Comparison of ENCODE assay signal across 8 cellular contexts in genomic region chr6:32844839-32845372, GRCh38. TPM values are rescaled to one million over a fixed set of nuclear protein-coding genes. Genes with fewer than 3 reads are reported as not detected.
DNase-seq lines count a peak whose midpoint lies in the region; ATAC-seq and TF ChIP-seq lines count a peak whose summit lies in the region.

No MANE protein-coding gene starts in this region.

- H3K27me3 ChIP-seq in cardiac muscle cell: peaks cover 96% of the 10 kb centered on the region
- no peaks in the 10 kb centered on the region for H3K27me3 ChIP-seq in lower lobe of right lung (ENCODE audit: low read depth)
- H3K27me3 ChIP-seq in upper lobe of left lung: no peaks in the 10 kb centered on the region

- peak in 1 of 4 donors; percentile 73 for TF ChIP-seq POLR2A in upper lobe of left lung (IDR thresholded peaks at IDR 0.05)

- TF ChIP-seq CTCF in cardiac muscle cell (IDR thresholded peaks at IDR 0.05; ENCODE audit: low read depth, low read length) (no peak), lower lobe of right lung (IDR thresholded peaks at IDR 0.05) (no peak), upper lobe of left lung (IDR thresholded peaks at IDR 0.05) (peak in 1 of 6 experiments; percentile 27)

- H3K27ac ChIP-seq in cardiac muscle cell: no peak overlapping the region
- peak overlapping the region; percentile 78 for H3K27ac ChIP-seq in angular gyrus (ENCODE audit: low read depth, low read length)
- H3K27ac ChIP-seq in lower lobe of right lung: peak overlapping the region; percentile 91
- H3K27ac ChIP-seq in upper lobe of left lung: peak overlapping the region; percentile 94 to 99 (median 96)

- intact Hi-C loops in Right ventricle myocardium inferior (cut with DNase I): no loop called here
- intact Hi-C loops in lower lobe of right lung (cut with DNase I): no loop called here

- WGBS in upper lobe of left lung, 2 donors: 13 to 48% methylated on average over 7 to 18 of the region's 18 CpGs

- H3K4me3 ChIP-seq in cardiac muscle cell (peak overlapping the region; percentile 28), lower lobe of right lung (peak overlapping the region; percentile 92), upper lobe of left lung (peak overlapping the region; percentile 74 to 86 (median 76))

- ATAC-seq in Right ventricle myocardium inferior (no peak), lower lobe of right lung (no peak), upper lobe of left lung (ENCODE audit: low FRiP score in 2 of 2) (no peak), GM19395 (IDR thresholded peaks at IDR 0.05; ENCODE audit: unreplicated experiment) (no peak)

- H3K4me1 ChIP-seq in cardiac muscle cell (ENCODE audit: low read depth) (no peaks in the 10 kb centered on the region), lower lobe of right lung (peaks cover 40% of the 10 kb centered on the region), upper lobe of left lung (peaks cover 40 to 61% (median 50%) of the 10 kb centered on the region in 4 donors)

- H3K9me3 ChIP-seq in cardiac muscle cell (ENCODE audit: low read depth): no peaks in the 10 kb centered on the region
- no peaks in the 10 kb centered on the region for H3K9me3 ChIP-seq in lower lobe of right lung
- no peaks in the 10 kb centered on the region for H3K9me3 ChIP-seq in upper lobe of left lung

- no peak for TF ChIP-seq EP300 in upper lobe of left lung (IDR thresholded peaks at IDR 0.05)

- H3K36me3 ChIP-seq in cardiac muscle cell: no peaks in the 10 kb centered on the region
- peaks cover 74% of the 10 kb centered on the region for H3K36me3 ChIP-seq in lower lobe of right lung
- H3K36me3 ChIP-seq in upper lobe of left lung: peaks cover 28 to 74% (median 44%) of the 10 kb centered on the region in 4 donors

- DNase-seq in cardiac muscle cell (ENCODE audit: low read depth in 1 of 2, low spot score in 1 of 2) (no peak), Right ventricle myocardium inferior (ENCODE audit: missing footprints) (no peak), lower lobe of right lung (no peak), upper lobe of left lung (peak in 1 of 2 donors; percentile 91), COLO668 (lab: John Stamatoyannopoulos, UW; ENCODE audit: unreplicated experiment) (no peak), NCI-H2081 (lab: John Stamatoyannopoulos, UW) (no peak)

RNA-seq across cellular contexts. Expression of gene PSMB8, which starts 1.1 kb away (rescaled TPM):
- total RNA-seq in cardiac muscle cell (0.21 and 0.42 TPM in 2 replicates), Right ventricle myocardium inferior (19.6 TPM), lower lobe of right lung (103 TPM), upper lobe of left lung (100 to 1,000 TPM in 1 of 6 donors, 10 to 100 TPM in 5; 48.2 to 110 (median 71.7) TPM)
- 0.57 and 0.66 TPM in 2 replicates for polyA plus RNA-seq in cardiac muscle cell

RNA-seq across cellular contexts. Expression of gene TAP2, which starts 6.4 kb away (rescaled TPM):
- total RNA-seq in cardiac muscle cell (2.6 and 5.1 TPM in 2 replicates), Right ventricle myocardium inferior (19.3 TPM), lower lobe of right lung (81.8 TPM), upper lobe of left lung (100 to 1,000 TPM in 2 of 6 donors, 10 to 100 TPM in 4; 17.6 to 266 (median 62.1) TPM)
- polyA plus RNA-seq in cardiac muscle cell: 2.1 and 2.5 TPM in 2 replicates

RNA-seq across cellular contexts. Expression of gene TAP1, which starts 8.6 kb away (rescaled TPM):
- 6.8 and 11.6 TPM in 2 replicates for total RNA-seq in cardiac muscle cell
- 11.2 and 12.6 TPM in 2 replicates for polyA plus RNA-seq in cardiac muscle cell
- total RNA-seq in Right ventricle myocardium inferior: 19.1 TPM
- 63.9 TPM for total RNA-seq in lower lobe of right lung
- 10 to 100 TPM; 56.9 to 87.0 (median 69.8) TPM for total RNA-seq in upper lobe of left lung

RNA-seq across cellular contexts. Expression of gene PSMB9, which starts 9.1 kb away (rescaled TPM):
- total RNA-seq in cardiac muscle cell (2.0 and 4.5 TPM in 2 replicates), Right ventricle myocardium inferior (13.4 TPM), lower lobe of right lung (74.5 TPM), upper lobe of left lung (10 to 100 TPM; 34.4 to 85.9 (median 45.5) TPM)
- polyA plus RNA-seq in cardiac muscle cell: 5.9 and 11.0 TPM in 2 replicates

RNA-seq across cellular contexts. Expression of gene HLA-DOB, which starts 28.1 kb away (rescaled TPM):
- total RNA-seq in cardiac muscle cell (not detected in 2 replicates), Right ventricle myocardium inferior (not detected), lower lobe of right lung (0.95 TPM), upper lobe of left lung (10 to 100 TPM in 1 of 6 donors, 1 to 10 TPM in 5; 1.3 to 15.2 (median 3.7) TPM)
- polyA plus RNA-seq in cardiac muscle cell: not detected in 2 replicates

Comparison
In these comparisons a context has a peak if more than half of its experiments do, and no peak if none do; other contexts are left out.
1. RNA of gene PSMB8, which starts 1.1 kb away (total RNA-seq): 103 TPM in lower lobe of right lung (single experiment), 48.2 to 110 TPM in upper lobe of left lung and 19.6 TPM in Right ventricle myocardium inferior (single experiment); 0.21 to 0.42 TPM in cardiac muscle cell; every median in the first group is over 10 times any median in the second.
2. H3K4me3 ChIP-seq: peak in every context shown above with its lines; median percentile 92 in lower lobe of right lung; 76 in upper lobe of left lung; 28 in cardiac muscle cell.